ENCODE assay signal across 9 cellular contexts in the genomic region with DNA sequence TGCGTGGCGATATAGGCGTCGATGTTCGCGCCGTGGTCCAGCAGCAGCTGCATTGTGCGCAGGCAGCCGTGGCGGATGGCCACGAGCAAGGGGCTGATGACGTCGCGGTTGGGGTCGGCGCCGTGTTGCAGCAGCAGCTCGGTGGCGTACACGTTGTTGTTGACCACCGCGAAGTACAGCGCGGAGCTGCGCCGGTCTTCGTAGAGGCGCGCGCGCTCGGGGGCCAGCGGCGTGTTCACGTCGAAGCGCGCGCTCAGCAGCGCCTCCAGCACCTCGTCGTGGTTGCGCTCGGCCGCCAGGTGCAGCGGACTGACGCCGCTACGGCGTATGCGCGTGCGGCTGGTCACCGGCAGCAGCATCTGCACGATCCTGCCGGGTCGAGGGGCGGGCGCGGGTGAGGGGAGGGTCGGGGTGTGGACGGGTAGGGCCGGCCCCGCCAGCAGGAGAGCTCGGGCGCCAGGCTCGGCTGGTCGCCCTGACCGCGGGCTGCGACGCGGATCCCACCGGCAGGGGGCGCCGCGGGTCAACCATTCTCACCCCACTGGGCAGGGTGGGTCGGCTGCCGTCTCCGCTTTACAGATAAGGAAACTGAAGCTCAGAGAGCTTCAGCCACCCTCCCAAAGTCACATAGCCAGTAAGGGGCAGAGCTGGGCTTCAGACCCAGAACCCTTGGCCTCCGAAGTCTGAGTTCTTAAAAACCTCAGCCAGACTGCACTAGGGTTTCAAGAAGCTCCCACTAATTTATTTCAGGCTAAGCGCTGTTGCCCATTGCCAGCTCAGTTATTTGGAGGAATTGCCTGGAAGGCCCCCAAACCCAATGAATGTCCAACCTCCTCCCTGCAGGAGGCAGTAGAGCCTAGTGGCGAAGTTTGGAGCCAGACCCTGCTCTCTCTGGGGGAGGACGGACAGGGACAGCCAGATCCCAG. TPM values are rescaled to one million over a fixed set of nuclear protein-coding genes. Genes with fewer than 3 reads are reported as not detected.
DNase-seq lines count a peak whose midpoint lies in the region; ATAC-seq and TF ChIP-seq lines count a peak whose summit lies in the region.
"Had no signal": no experiment of that assay in that cellular context is flagged by ENCODE, and none has a peak within 500 bp of the region (broad histone marks: within the 10 kb centered on the region; RNA-seq: fewer than 3 reads in every experiment).

No MANE protein-coding gene starts in this region.

- H3K27ac ChIP-seq in BLaER1 treated with 17β-estradiol and CSF1 and Interleukin-3, amounts not matched to agents 10 nM and 100 nM, result no peak overlapping the region
- H3K27ac ChIP-seq in SJSA1 (no peak overlapping the region), cardiac muscle cell (no peak overlapping the region), upper lobe of right lung (no peak overlapping the region)

- peak overlapping the region in 9 of 11 experiments; percentile 17 to 82 (median 52); a peak in 16 of 22 replicates for H3K4me2 ChIP-seq in BLaER1 treated with 17β-estradiol and CSF1 and Interleukin-3, amounts not matched to agents 10 nM and 100 nM

- no peaks in the 10 kb centered on the region for H3K9me3 ChIP-seq in BLaER1 treated with 17β-estradiol and CSF1 and Interleukin-3, amounts not matched to agents 10 nM and 100 nM (replicated peaks in 1 of 11)
- no peaks in the 10 kb centered on the region for H3K9me3 ChIP-seq in SJSA1 (replicated peaks)
- H3K9me3 ChIP-seq in cardiac muscle cell (ENCODE audit: low read depth), result no peaks in the 10 kb centered on the region
- no peaks in the 10 kb centered on the region for H3K9me3 ChIP-seq in upper lobe of right lung

- intact Hi-C loops in posterior cingulate gyrus (cut with DNase I), result loop anchor here (1.0 to 5.0 kb wide), 2 partner anchors 62 to 198 kb away; no protein-coding TSS in a partner anchor
- intact Hi-C loops in upper lobe of right lung (cut with DNase I), result no loop called here

- DNase-seq in SJSA1 (ENCODE audit: low read depth in 1 of 2, low spot score in 2 of 2) (peak; percentile 61 to 73), cardiac muscle cell (ENCODE audit: low read depth in 1 of 2, low spot score in 1 of 2) (peak; percentile 76 to 83), posterior cingulate gyrus (peak; percentile 47 to 96 (median 83)), upper lobe of right lung (peak; percentile 91)
- DNase-seq in activated naive CD4-positive, alpha-beta T cell treated with anti-CD3 and anti-CD28 coated beads, Interleukin-2, amount 50 U/mL, for 16 hours, result peak; percentile 91

- ATAC-seq in GM19324 (IDR thresholded peaks at IDR 0.05; ENCODE audit: low FRiP score, unreplicated experiment) (peak; percentile 95), HG03439 (IDR thresholded peaks at IDR 0.05; ENCODE audit: unreplicated experiment) (peak; percentile 94), upper lobe of right lung (peak; percentile 93)

- H3K9ac ChIP-seq in BLaER1 treated with 17β-estradiol and CSF1 and Interleukin-3, amounts not matched to agents 10 nM and 100 nM, result no peak overlapping the region

- H4K20me1 ChIP-seq in BLaER1 treated with 17β-estradiol and CSF1 and Interleukin-3, amounts not matched to agents 10 nM and 100 nM, result peaks cover 0 to 5% (median 0%) of the 10 kb centered on the region in 11 experiments; a peak in 3 of 22 replicates

- peak; percentile 61 for TF ChIP-seq CTCF in cardiac muscle cell (IDR thresholded peaks at IDR 0.05; ENCODE audit: low read depth, low read length)
- TF ChIP-seq CTCF in upper lobe of right lung (IDR thresholded peaks at IDR 0.05), result peak; percentile 84

- no peak overlapping the region for H3K4me3 ChIP-seq in BLaER1 treated with 17β-estradiol and CSF1 and Interleukin-3, amounts not matched to agents 10 nM and 100 nM
- H3K4me3 ChIP-seq in SJSA1 (no peak overlapping the region), cardiac muscle cell (no peak overlapping the region), upper lobe of right lung (peak overlapping the region; percentile 36)

- H3K27me3 ChIP-seq in BLaER1 treated with 17β-estradiol and CSF1 and Interleukin-3, amounts not matched to agents 10 nM and 100 nM, result 0 out of 22 replicates have a peak, but pooled peaks cover 0 to 6% (median 0%) of the 10 kb centered on the region in 11 experiments
- no peaks in the 10 kb centered on the region for H3K27me3 ChIP-seq in SJSA1 (replicated peaks)
- H3K27me3 ChIP-seq in cardiac muscle cell, result no peaks in the 10 kb centered on the region
- peaks cover 22% of the 10 kb centered on the region for H3K27me3 ChIP-seq in upper lobe of right lung

- peaks cover 0 to 12% (median 6%) of the 10 kb centered on the region in 10 experiments; a peak in 11 of 20 replicates for H3K4me1 ChIP-seq in BLaER1 treated with 17β-estradiol and CSF1 and Interleukin-3, amounts not matched to agents 10 nM and 100 nM
- H3K4me1 ChIP-seq in SJSA1 (replicated peaks) (peaks cover 18% of the 10 kb centered on the region), cardiac muscle cell (ENCODE audit: low read depth) (peaks cover 5% of the 10 kb centered on the region), upper lobe of right lung (peaks cover 6% of the 10 kb centered on the region)

- H3K36me3 ChIP-seq in BLaER1 treated with 17β-estradiol and CSF1 and Interleukin-3, amounts not matched to agents 10 nM and 100 nM, result no peaks in the 10 kb centered on the region
- H3K36me3 ChIP-seq in SJSA1, result peaks cover 7% of the 10 kb centered on the region; the same call in 1 of the 2 replicates
- peaks cover 87% of the 10 kb centered on the region for H3K36me3 ChIP-seq in cardiac muscle cell
- no peaks in the 10 kb centered on the region for H3K36me3 ChIP-seq in upper lobe of right lung

RNA-seq across cellular contexts. Expression of a gene that starts 12.4 kb away (rescaled TPM):
- not detected in 2 replicates for total RNA-seq in SJSA1 (2014; rRNA removed; shearing (Covaris generic))
- total RNA-seq in cardiac muscle cell (not detected in 2 replicates), upper lobe of right lung (3.5 TPM)
- 0.16 TPM in 1 of 2 replicates, not detected in the other for polyA plus RNA-seq in cardiac muscle cell
- total RNA-seq: T-helper 1 cell treated with Interleukin-12 subunit alpha and Interleukin-12 subunit beta and Interleukin-4 antibody, amounts not matched to agents 30 ng/mL and 1 ng/mL, for 36 hours had no signal

RNA-seq across cellular contexts. Expression of a gene that starts 36.8 kb away (rescaled TPM):
- 14.9 and 22.0 TPM in 2 replicates for total RNA-seq in SJSA1 (2014; rRNA removed; shearing (Covaris generic))
- total RNA-seq in cardiac muscle cell, result 208 and 240 TPM in 2 replicates
- 165 and 191 TPM in 2 replicates for polyA plus RNA-seq in cardiac muscle cell
- 3.2 TPM for total RNA-seq in upper lobe of right lung

RNA-seq across cellular contexts. Expression of a gene that starts 57.5 kb away (rescaled TPM):
- not detected in 2 replicates for total RNA-seq in SJSA1 (2014; rRNA removed; shearing (Covaris generic))
- not detected in 2 replicates for total RNA-seq in cardiac muscle cell
- polyA plus RNA-seq in cardiac muscle cell, result 0.21 TPM in 1 of 2 replicates, not detected in the other
- total RNA-seq in upper lobe of right lung, result not detected
- total RNA-seq: T-helper 1 cell treated with Interleukin-12 subunit alpha and Interleukin-12 subunit beta and Interleukin-4 antibody, amounts not matched to agents 30 ng/mL and 1 ng/mL, for 36 hours had no signal
